7 cellular contexts compared by ENCODE assay signal in the genomic region with DNA sequence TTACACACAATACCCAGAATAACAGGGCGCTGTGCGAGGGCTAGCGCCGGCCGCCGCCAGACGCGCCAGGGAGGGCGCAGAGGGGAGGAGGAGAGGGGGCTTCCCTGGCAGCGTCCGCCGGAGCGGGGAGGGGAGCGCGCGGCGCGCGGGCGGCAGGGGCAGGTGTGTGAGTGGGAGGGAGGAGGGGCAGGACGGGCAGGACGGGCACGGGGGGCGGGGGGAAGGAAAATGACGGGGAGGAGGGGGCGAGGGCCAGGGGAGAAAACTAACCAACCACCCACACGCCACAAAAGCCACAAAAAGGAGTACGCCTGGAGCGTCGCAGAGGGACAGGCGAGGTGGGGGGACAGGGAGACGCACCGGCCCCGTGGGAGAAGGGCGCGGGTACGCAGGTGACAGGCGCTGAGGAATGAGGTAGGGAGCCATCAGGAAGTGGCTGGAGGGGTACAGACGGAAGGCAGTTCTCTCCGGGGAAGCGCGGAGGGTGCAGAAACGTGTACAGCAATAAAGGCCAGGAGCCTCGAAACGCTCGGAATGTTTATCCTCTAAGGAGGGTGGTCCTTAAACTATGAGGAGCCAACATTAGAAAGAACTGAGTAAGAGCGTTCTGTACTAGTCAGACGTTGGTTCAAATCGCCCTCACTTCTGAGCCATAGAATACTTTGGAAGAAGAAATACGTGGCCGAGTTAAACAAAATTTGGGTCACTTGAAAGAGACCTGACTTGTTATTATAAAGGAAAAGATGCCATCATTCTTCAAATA. TPM values are rescaled to one million over a fixed set of nuclear protein-coding genes. Genes with fewer than 3 reads are reported as not detected.
DNase-seq lines count a peak whose midpoint lies in the region; ATAC-seq and TF ChIP-seq lines count a peak whose summit lies in the region.

No MANE protein-coding gene starts in this region.

- intact Hi-C loops in esophagus squamous epithelium (cut with DNase I): no loop called here

- TF ChIP-seq CTCF in esophagus squamous epithelium (IDR thresholded peaks at IDR 0.05): no peak

- ATAC-seq in HG02623 (IDR thresholded peaks at IDR 0.05; ENCODE audit: unreplicated experiment): peak; percentile 2
- no peak for ATAC-seq in GM21447 (IDR thresholded peaks at IDR 0.05; ENCODE audit: unreplicated experiment)

- H3K36me3 ChIP-seq in esophagus squamous epithelium (no peaks in the 10 kb centered on the region), neuron (ENCODE audit: insufficient read depth, low read length) (no peaks in the 10 kb centered on the region)

- H3K9me3 ChIP-seq in esophagus squamous epithelium: no peaks in the 10 kb centered on the region
- H3K9me3 ChIP-seq in neuron (ENCODE audit: low read length): no peaks in the 10 kb centered on the region

- H3K27me3 ChIP-seq in esophagus squamous epithelium (no peaks in the 10 kb centered on the region), neuron (ENCODE audit: insufficient read depth, low read length) (peaks cover 33% of the 10 kb centered on the region)

- H3K27ac ChIP-seq in esophagus squamous epithelium (peak overlapping the region; percentile 87 to 91 (median 89)), temporal lobe (ENCODE audit: low read depth, low read length) (peak overlapping the region; percentile 44)

- WGBS in esophagus squamous epithelium, 2 donors: 0 to 1% methylated on average over 28 to 32 of the region's 51 CpGs

- H3K4me1 ChIP-seq in esophagus squamous epithelium: peaks cover 0 to 37% (median 15%) of the 10 kb centered on the region in 3 donors
- peaks cover 15% of the 10 kb centered on the region for H3K4me1 ChIP-seq in neuron (ENCODE audit: insufficient read depth, low read length)

- no peak for TF ChIP-seq POLR2A in esophagus squamous epithelium (IDR thresholded peaks at IDR 0.05)

- peak overlapping the region; percentile 81 to 97 (median 90) for H3K4me3 ChIP-seq in esophagus squamous epithelium
- peak overlapping the region; percentile 72 for H3K4me3 ChIP-seq in neuron (ENCODE audit: low read length)

- H2AFZ ChIP-seq in neuron (ENCODE audit: low read depth, low read length): peak overlapping the region; percentile 95

- DNase-seq in NCI-H748 treated with DMSO at 0.1 percent for 48 hours (lab: John Stamatoyannopoulos, UW) (peak; percentile 40), esophagus squamous epithelium (lab: John Stamatoyannopoulos, UW) (no peak)
- peak; percentile 81 for DNase-seq in activated T-cell treated with anti-CD3 and anti-CD28 coated beads, Interleukin-2, amount 50 U/mL, for 1 hour

RNA-seq across cellular contexts. Expression of gene SATB1, which starts 0.7 kb away (rescaled TPM):
- 10 to 100 TPM; 16.9 to 24.4 (median 20.0) TPM for total RNA-seq in esophagus squamous epithelium
- total RNA-seq in temporal lobe: 86.5 TPM
